ENCODE assay signal across 8 cellular contexts in the genomic region with DNA sequence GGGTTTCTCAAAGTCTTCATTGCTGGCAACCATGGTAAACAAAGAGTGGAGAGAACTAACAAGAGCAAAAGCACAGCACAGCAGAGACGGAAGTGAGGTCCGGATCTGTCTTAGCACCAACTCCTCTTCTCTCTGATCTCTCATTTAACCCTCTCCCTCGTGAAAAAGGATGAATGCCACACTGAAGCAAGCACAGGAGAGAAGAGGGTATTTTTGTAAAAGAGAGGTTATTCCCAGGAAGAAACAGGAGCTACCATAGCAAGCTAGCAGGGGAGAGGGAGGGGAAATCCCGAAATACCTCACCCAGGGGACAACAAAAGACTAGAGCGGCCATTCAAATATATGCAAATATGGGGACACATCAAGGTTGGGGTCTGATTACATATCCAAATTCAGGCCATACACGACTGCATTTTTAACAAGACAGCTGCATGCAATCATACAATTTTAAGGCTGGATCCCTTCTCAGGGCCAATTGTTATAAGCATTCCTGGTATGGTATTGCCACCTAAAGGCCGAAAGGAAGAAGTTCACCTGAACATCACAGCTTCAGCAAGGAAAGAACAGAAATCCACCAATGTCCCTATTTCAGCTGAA. TPM values are rescaled to one million over a fixed set of nuclear protein-coding genes. Genes with fewer than 3 reads are reported as not detected.
A peak's percentile ranks its signal among the peaks of the same experiment; 100 is the strongest.
DNase-seq lines count a peak whose midpoint lies in the region; ATAC-seq and TF ChIP-seq lines count a peak whose summit lies in the region.

No MANE protein-coding gene starts in this region.

- no peaks in the 10 kb centered on the region for H3K9me2 ChIP-seq in GM23248 (ENCODE audit: insufficient read depth)

- H3K4me3 ChIP-seq in GM23248 = no peak overlapping the region
- H3K4me3 ChIP-seq in endodermal cell (ENCODE audit: low read length) = no peak overlapping the region

- H3K79me2 ChIP-seq in GM23248 (ENCODE audit: insufficient read depth) = no peaks in the 10 kb centered on the region

- H3K27me3 Mint-ChIP-seq in endodermal cell (ENCODE audit: insufficient read depth) (no peaks in the 10 kb centered on the region), natural killer cell (ENCODE audit: low read depth in 2 of 2) (peaks cover 0 to 11% of the 10 kb centered on the region in 2 donors)

- H3K27me3 ChIP-seq in GM23248 (replicated peaks; ENCODE audit: insufficient read depth) (no peaks in the 10 kb centered on the region), endodermal cell (ENCODE audit: control insufficient read depth, insufficient read depth, low read length, poor library complexity, severe bottlenecking) (no peaks in the 10 kb centered on the region)

- H3K4me3 Mint-ChIP-seq in endodermal cell = no peak overlapping the region
- H3K4me3 Mint-ChIP-seq in natural killer cell = peak overlapping the region; percentile 50

- no peak overlapping the region for H3K9ac ChIP-seq in GM23248
- no peak overlapping the region for H3K9ac ChIP-seq in endodermal cell (ENCODE audit: extremely low read depth, low read length, poor library complexity, severe bottlenecking)

- 45 to 47% methylated on average over 6 to 7 of the region's 7 CpGs for WGBS in GM23248 (ENCODE audit: low coverage in 1 of 2, low lambda C conversion rate in 2 of 2, missing lambda C conversion rate in 2 of 2), 2 experiments
- WGBS in endodermal cell (ENCODE audit: insufficient coverage in 1 of 2, insufficient read length in 1 of 2), 2 experiments = 37% methylated on average over 6 of the region's 7 CpGs; no CpG with 5 or more reads in 1 of the 2 experiments

- H3K36me3 ChIP-seq in GM23248 (ENCODE audit: low read depth) (no peaks in the 10 kb centered on the region), endodermal cell (ENCODE audit: control insufficient read depth, insufficient read depth, low read length) (no peaks in the 10 kb centered on the region)

- POLR2A ChIA-PET in RWPE1 (lab: Yijun Ruan, JAX; ENCODE audit: low non-redundant PET) = no interaction called here

- peak; percentile 65 to 72 (median 69) for ATAC-seq in natural killer cell

- DNase-seq in 8988T = peak; percentile 23
- peak; percentile 53 for DNase-seq in EH (ENCODE audit: low read depth)
- DNase-seq in GM23248 = peak; percentile 62
- DNase-seq in RWPE1 (ENCODE audit: low spot score) = peak; percentile 27
- DNase-seq in endodermal cell = peak; percentile 50
- DNase-seq in natural killer cell = no peak
- no peak for DNase-seq in KG1 (lab: John Stamatoyannopoulos, UW)

- no peaks in the 10 kb centered on the region for H3F3A ChIP-seq in GM23248 (ENCODE audit: insufficient read depth)

- H3K4me2 ChIP-seq in GM23248 (ENCODE audit: unreplicated experiment) = no peak overlapping the region

- CTCF ChIA-PET in RWPE1 (lab: Yijun Ruan, JAX) = interaction anchor here (0.6 to 1.3 kb wide), 4 partner anchors 35 to 666 kb away, joined by 3 to 5 read pairs (median 4); no protein-coding TSS in a partner anchor

- H3K9me3 Mint-ChIP-seq in endodermal cell = peaks cover 44% of the 10 kb centered on the region
- H3K9me3 Mint-ChIP-seq in natural killer cell = peaks cover 0 to 2% of the 10 kb centered on the region in 2 donors

- no peak overlapping the region for H2AFZ ChIP-seq in GM23248

- intact Hi-C loops in natural killer cell (cut with micrococcal nuclease) = loop anchor here (1.0 to 10.0 kb wide), 4 partner anchors 57 to 200 kb away; a partner anchor contains a TSS

- H4K20me1 ChIP-seq in GM23248 (ENCODE audit: insufficient read depth) = no peaks in the 10 kb centered on the region

- H3K4me1 Mint-ChIP-seq in endodermal cell = peaks cover 4% of the 10 kb centered on the region
- peaks cover 46 to 48% of the 10 kb centered on the region in 2 donors for H3K4me1 Mint-ChIP-seq in natural killer cell

- in situ Hi-C loops in GM23248 (cut with MboI) = no loop called here

- TF ChIP-seq CTCF in LNCAP (IDR thresholded peaks at IDR 0.05) (peak; percentile 48), RWPE1 (conservative IDR thresholded peaks at IDR 0.05; ENCODE audit: low read depth) (peak; percentile 51), endodermal cell (conservative IDR thresholded peaks at IDR 0.05) (peak; percentile 87), natural killer cell (IDR thresholded peaks at IDR 0.05) (peak; percentile 65)

- peaks cover 3% of the 10 kb centered on the region; the same call in 1 of the 2 replicates for H3K4me1 ChIP-seq in GM23248 (ENCODE audit: insufficient read depth)
- no peaks in the 10 kb centered on the region for H3K4me1 ChIP-seq in endodermal cell (ENCODE audit: control insufficient read depth, insufficient read depth, low read length)

- H3K9me3 ChIP-seq in GM23248 (ENCODE audit: low read depth) (no peaks in the 10 kb centered on the region), endodermal cell (ENCODE audit: control insufficient read depth, low read length) (no peaks in the 10 kb centered on the region)

- H3K27ac Mint-ChIP-seq in endodermal cell (peak overlapping the region; percentile 68), natural killer cell (peak overlapping the region; percentile 81 to 87)

- no peaks in the 10 kb centered on the region for H3K36me3 Mint-ChIP-seq in endodermal cell (ENCODE audit: low read depth)
- H3K36me3 Mint-ChIP-seq in natural killer cell = no peaks in the 10 kb centered on the region

- H3K27ac ChIP-seq in GM23248 = no peak overlapping the region
- no peak overlapping the region for H3K27ac ChIP-seq in RWPE1
- H3K27ac ChIP-seq in endodermal cell (ENCODE audit: low read depth, low read length) = no peak overlapping the region

RNA-seq across cellular contexts. Expression of a gene that starts 46.6 kb away (rescaled TPM):
- not detected in 2 replicates for total RNA-seq in GM23248 (2014; rRNA removed; shearing (Covaris generic))
- not detected in 2 replicates for polyA plus RNA-seq in GM23248 (2016; fragmentation: Nextera tagmentation; extraction: Ambion mirVana)
- total RNA-seq in endodermal cell = not detected
- not detected for polyA plus RNA-seq in endodermal cell (2013, experiment 1 of 2)
- polyA plus RNA-seq in endodermal cell (2013, experiment 2 of 2) = not detected
- total RNA-seq in natural killer cell = 1 to 10 TPM in 1 of 3 donors, under 1 TPM in 1, not detected in 1; 0.77 to 1.5 TPM

Comparison
In these comparisons a context has a peak if more than half of its experiments do, and no peak if none do; other contexts are left out.
1. DNase-seq: peak in 8988T (single experiment), EH (single experiment), GM23248 (single experiment), RWPE1 (single experiment) and endodermal cell (single experiment); none in natural killer cell (single experiment) and KG1 (single experiment).
2. Peak in every context shown above with its lines, with median percentiles within 50 percentile points of each other: CTCF ChIP-seq.